Comparison of ENCODE assay signal across 1 cellular context in genomic region chr19:45753548-45753947, GRCh38.
TF ChIP-seq lines count a peak whose summit lies in the region.

No MANE protein-coding gene starts in this region.

TF ChIP-seq in HCT116, 20 proteins besides CTCF, POLR2A, EP300 and RAD21:
- TF ChIP-seq REST (IDR thresholded peaks at IDR 0.05; ENCODE audit: low read depth) (no peak), ZFX (IDR thresholded peaks at IDR 0.05) (no peak), FOSL1 (IDR thresholded peaks at IDR 0.05; ENCODE audit: low read depth) (no peak), EZH2phosphoT487 (IDR thresholded peaks at IDR 0.05; ENCODE audit: borderline replicate concordance) (no peak), ZNF274 (IDR thresholded peaks at IDR 0.05; ENCODE audit: low read depth, low read length) (no peak), TCF7L2 (IDR thresholded peaks at IDR 0.05; ENCODE audit: borderline replicate concordance, extremely low read depth, insufficient read depth, insufficient read length) (no peak), SP1 (IDR thresholded peaks at IDR 0.05; ENCODE audit: low read depth) (no peak), JUND (IDR thresholded peaks at IDR 0.05) (no peak), MAX (IDR thresholded peaks at IDR 0.05) (no peak), EZH2 (IDR thresholded peaks at IDR 0.05) (no peak), CEBPB (IDR thresholded peaks at IDR 0.05; ENCODE audit: low read depth) (no peak), CBX3 (IDR thresholded peaks at IDR 0.05; ENCODE audit: low read depth) (no peak), EGR1 (IDR thresholded peaks at IDR 0.05; ENCODE audit: low read depth) (no peak)
